Comparison of ENCODE assay signal across 9 cellular contexts in genomic region chr2:85753525-85754312, GRCh38. TPM values are rescaled to one million over a fixed set of nuclear protein-coding genes. Genes with fewer than 3 reads are reported as not detected.
DNase-seq lines count a peak whose midpoint lies in the region; ATAC-seq and TF ChIP-seq lines count a peak whose summit lies in the region.
"Had no signal": no experiment of that assay in that cellular context is flagged by ENCODE, and none has a peak within 500 bp of the region (broad histone marks: within the 10 kb centered on the region; RNA-seq: fewer than 3 reads in every experiment).

A gene with protein sequence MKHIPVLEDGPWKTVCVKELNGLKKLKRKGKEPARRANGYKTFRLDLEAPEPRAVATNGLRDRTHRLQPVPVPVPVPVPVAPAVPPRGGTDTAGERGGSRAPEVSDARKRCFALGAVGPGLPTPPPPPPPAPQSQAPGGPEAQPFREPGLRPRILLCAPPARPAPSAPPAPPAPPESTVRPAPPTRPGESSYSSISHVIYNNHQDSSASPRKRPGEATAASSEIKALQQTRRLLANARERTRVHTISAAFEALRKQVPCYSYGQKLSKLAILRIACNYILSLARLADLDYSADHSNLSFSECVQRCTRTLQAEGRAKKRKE (plus strand): TSS chr2:85753991. CDS start chr2:85754190, 199 bp downstream.

- H3K27me3 ChIP-seq in DOHH2 (ENCODE audit: control insufficient read depth, low read length) = peaks cover 56% of the 10 kb centered on the region

- H3K9me3 ChIP-seq in DOHH2 (ENCODE audit: control insufficient read depth, insufficient read depth, low read length) = no peaks in the 10 kb centered on the region

- H3K9me2 ChIP-seq in DOHH2 (replicated peaks; ENCODE audit: control insufficient read depth, low read length) = no peaks in the 10 kb centered on the region

- ATAC-seq in HG02759 (IDR thresholded peaks at IDR 0.05; ENCODE audit: unreplicated experiment) = no peak

- H3K4me1 ChIP-seq in DOHH2 (ENCODE audit: control insufficient read depth, low read length) = peaks cover 6% of the 10 kb centered on the region

- H3F3A ChIP-seq in DOHH2 (ENCODE audit: control insufficient read depth, insufficient read depth) = no peaks in the 10 kb centered on the region

- no peaks in the 10 kb centered on the region for H3K36me3 ChIP-seq in DOHH2 (ENCODE audit: control insufficient read depth, low read length)

- peak within 1 kb of the TSS; percentile 27; the same call in 1 of the 2 replicates for H3K4me3 ChIP-seq in DOHH2 (ENCODE audit: low read length)
- peak within 1 kb of the TSS; percentile 38 for H3K4me3 ChIP-seq in LNCaP clone FGC (ENCODE audit: low read depth, low read length)
- H3K4me3 ChIP-seq in WI38 (ENCODE audit: low read depth, low read length) = peak within 1 kb of the TSS; percentile 79
- H3K4me3 ChIP-seq in epithelial cell of esophagus (ENCODE audit: low read length) = peak within 1 kb of the TSS; percentile 27

- peak within 1 kb of the TSS; percentile 27; the same call in 1 of the 2 replicates for H3K4me2 ChIP-seq in DOHH2 (ENCODE audit: low read length)

- DNase-seq in LNCaP clone FGC (ENCODE audit: low read depth) (no peak), epithelial cell of esophagus (ENCODE audit: low read depth) (peak; percentile 41), mesenteric fat pad (ENCODE audit: low spot score) (peak; percentile 94), superior temporal gyrus (ENCODE audit: extremely low spot score) (peak; percentile 63), NCI-H1048 (lab: John Stamatoyannopoulos, UW) (no peak)

- H3K79me2 ChIP-seq in DOHH2 (ENCODE audit: control insufficient read depth, low read length) = no peaks in the 10 kb centered on the region

- TF ChIP-seq CTCF in DOHH2 (IDR thresholded peaks at IDR 0.05; ENCODE audit: low read depth, low read length, poor library complexity, severe bottlenecking) = no peak
- no peak for TF ChIP-seq CTCF in LNCaP clone FGC (IDR thresholded peaks at IDR 0.05; ENCODE audit: control insufficient read depth, extremely low read depth, insufficient read depth)
- TF ChIP-seq CTCF in WI38 (IDR thresholded peaks at IDR 0.05; ENCODE audit: low read depth, low read length) = no peak
- no peak for TF ChIP-seq CTCF in epithelial cell of esophagus (IDR thresholded peaks at IDR 0.05; ENCODE audit: insufficient read depth, low read depth, low read length, missing control alignments)

- H3K27ac ChIP-seq in DOHH2 (ENCODE audit: low read depth, low read length) = no peak within 1 kb of the TSS

- H4K20me1 ChIP-seq in DOHH2 (ENCODE audit: control insufficient read depth, insufficient read depth, low read depth, low read length) = no peaks in the 10 kb centered on the region

RNA-seq across cellular contexts. Expression of the gene that starts here (rescaled TPM):
- total RNA-seq in mesenteric fat pad = 69.4 TPM
- total RNA-seq: activated CD8-positive, alpha-beta memory T cell treated with anti-CD3 and anti-CD28 coated beads for 36 hours had no signal

Comparison
In these comparisons a context has a peak if more than half of its experiments do, and no peak if none do; other contexts are left out.
1. H3K4me3 ChIP-seq: peak in every context shown above with its lines; median percentile 79 in WI38; 38 in LNCaP clone FGC; 27 in DOHH2; 27 in epithelial cell of esophagus.
2. DNase-seq: peak in epithelial cell of esophagus (single experiment), mesenteric fat pad (single experiment) and superior temporal gyrus (single experiment); none in LNCaP clone FGC (single experiment) and NCI-H1048 (single experiment).